ENCODE assay signal across 10 cellular contexts in genomic region chr11:67293090-67293489, GRCh38. TPM values are rescaled to one million over a fixed set of nuclear protein-coding genes. Genes with fewer than 3 reads are reported as not detected.
A peak's percentile ranks its signal among the peaks of the same experiment; 100 is the strongest.
DNase-seq lines count a peak whose midpoint lies in the region; ATAC-seq and TF ChIP-seq lines count a peak whose summit lies in the region.
"Had no signal": no experiment of that assay in that cellular context is flagged by ENCODE, and none has a peak within 500 bp of the region (broad histone marks: within the 10 kb centered on the region; RNA-seq: fewer than 3 reads in every experiment).

No MANE protein-coding gene starts in this region.

- no peaks in the 10 kb centered on the region for H4K20me1 ChIP-seq in mammary epithelial cell (ENCODE audit: insufficient read depth, low read length)

- CTCF ChIA-PET in mammary epithelial cell (lab: Charles Lee; ENCODE audit: low non-redundant PET): interaction anchor here (0.6 kb wide), 1 partner anchor 10 kb away, joined by 4 read pairs; no protein-coding TSS in a partner anchor

- H2AFZ ChIP-seq in mammary epithelial cell (ENCODE audit: low read depth, low read length): no peak overlapping the region

- 9% methylated on average over 3 of the region's 3 CpGs for WGBS in mammary epithelial cell (ENCODE audit: low coverage, missing lambda C conversion rate)

- H3K27me3 ChIP-seq in mammary epithelial cell (ENCODE audit: insufficient read depth, low read length): no peaks in the 10 kb centered on the region

- peaks cover 2 to 3% of the 10 kb centered on the region in 2 donors for H3K9me3 Mint-ChIP-seq in natural killer cell

- no peaks in the 10 kb centered on the region for H3K27me3 Mint-ChIP-seq in natural killer cell (ENCODE audit: low read depth in 2 of 2)

- BruUV-seq in mammary epithelial cell (replicated peaks; lab: Mats Ljungman, UMichigan): no TSS peak

- peaks cover 17% of the 10 kb centered on the region for H3K36me3 Mint-ChIP-seq in natural killer cell

- dilution Hi-C loops in mammary epithelial cell (cut with HindIII; ENCODE audit: low sequenced_read_pairs): no loop called here

- H3K4me3 Mint-ChIP-seq in natural killer cell: peak overlapping the region; percentile 80

- DNase-seq in DMS 273 (lab: John Stamatoyannopoulos, UW; ENCODE audit: unreplicated experiment) (peak; percentile 18), DMS 273 treated with DMSO at 0.1 percent for 48 hours (lab: John Stamatoyannopoulos, UW) (no peak), NB4 (ENCODE audit: low read depth) (no peak), mammary epithelial cell (peak; percentile 93), natural killer cell (no peak), NCI-H1092 treated with DMSO at 0.1 percent for 48 hours (lab: John Stamatoyannopoulos, UW) (no peak)
- DNase-seq: head of caudate nucleus had no signal

- intact Hi-C loops in mammary epithelial cell (cut with micrococcal nuclease) (loop anchor here (1.0 kb wide), 1 partner anchor 24 kb away; no protein-coding TSS in a partner anchor), natural killer cell (cut with micrococcal nuclease) (no loop called here)

- peak overlapping the region; percentile 18 for H3K4me2 ChIP-seq in mammary epithelial cell (ENCODE audit: insufficient read depth, low read depth, low read length)

- no peak overlapping the region for H3K9ac ChIP-seq in mammary epithelial cell (ENCODE audit: insufficient read depth, low read length)

- TF ChIP-seq CTCF in NB4 (IDR thresholded peaks at IDR 0.05; ENCODE audit: low read depth, low read length) (no peak), mammary epithelial cell (conservative IDR thresholded peaks at IDR 0.05 in 1 of 2, IDR thresholded peaks at IDR 0.05 in 1 of 2; ENCODE audit: extremely low read depth in 1 of 2, insufficient read depth in 1 of 2, low read depth in 1 of 2, low read length in 2 of 2) (no peak), natural killer cell (IDR thresholded peaks at IDR 0.05) (no peak)

- peak overlapping the region; percentile 77 for H3K27ac ChIP-seq in mammary epithelial cell (ENCODE audit: insufficient read depth, low read depth, low read length)
- H3K27ac ChIP-seq: 22Rv1 had no signal

- H3K4me3 ChIP-seq in NB4 (ENCODE audit: low read depth, low read length) (peak overlapping the region; percentile 91), mammary epithelial cell (replicated peaks in 1 of 3; ENCODE audit: insufficient read depth in 1 of 3, low read depth in 2 of 3, low read length in 3 of 3) (no peak overlapping the region)

- no peak for TF ChIP-seq POLR2A in NB4 (IDR thresholded peaks at IDR 0.05; ENCODE audit: extremely low read depth, insufficient read length)

- no peak for ATAC-seq in natural killer cell
- no peak for ATAC-seq in GM18498 (IDR thresholded peaks at IDR 0.05; ENCODE audit: unreplicated experiment)
- ATAC-seq in HG03571 (IDR thresholded peaks at IDR 0.05; ENCODE audit: unreplicated experiment): no peak

- peak overlapping the region; percentile 80 to 83 for H3K27ac Mint-ChIP-seq in natural killer cell

- in situ Hi-C loops in mammary epithelial cell (cut with MboI; ENCODE audit: low sequenced_read_pairs in 2 of 2): no loop called here

- peaks cover 63% of the 10 kb centered on the region for H3K79me2 ChIP-seq in mammary epithelial cell (ENCODE audit: insufficient read depth, low read length)

- H3K4me1 ChIP-seq in mammary epithelial cell (ENCODE audit: insufficient read depth, low read length): peaks cover 32% of the 10 kb centered on the region

- H3K9me3 ChIP-seq in mammary epithelial cell (replicated peaks; ENCODE audit: insufficient read depth, low read length): peaks cover 11% of the 10 kb centered on the region

- H3K36me3 ChIP-seq in mammary epithelial cell (ENCODE audit: insufficient read depth, low read length): peaks cover 6% of the 10 kb centered on the region

- peaks cover 33 to 37% of the 10 kb centered on the region in 2 donors for H3K4me1 Mint-ChIP-seq in natural killer cell

RNA-seq across cellular contexts. Expression of gene ANKRD13D, which starts 4.0 kb away (rescaled TPM):
- 10 to 100 TPM; 25.7 to 56.7 TPM for total RNA-seq in mammary epithelial cell
- polyA plus RNA-seq in mammary epithelial cell: 29.0 TPM
- 34.7 TPM for polyA minus RNA-seq in mammary epithelial cell
- total RNA-seq in natural killer cell: 100 to 1,000 TPM; 212 to 316 (median 231) TPM

RNA-seq across cellular contexts. Expression of gene SSH3, which starts 10.2 kb away (rescaled TPM):
- total RNA-seq in mammary epithelial cell: 10 to 100 TPM; 47.0 to 86.9 TPM
- polyA plus RNA-seq in mammary epithelial cell: 34.8 TPM
- polyA minus RNA-seq in mammary epithelial cell: 21.2 TPM
- total RNA-seq in natural killer cell: 10 to 100 TPM; 34.3 to 42.7 (median 38.1) TPM

RNA-seq across cellular contexts. Expression of gene GRK2, which starts 26.8 kb away (rescaled TPM):
- total RNA-seq in mammary epithelial cell (10 to 100 TPM; 31.7 to 55.4 TPM), natural killer cell (100 to 1,000 TPM; 390 to 482 (median 441) TPM)
- polyA plus RNA-seq in mammary epithelial cell: 37.8 TPM
- 81.3 TPM for polyA minus RNA-seq in mammary epithelial cell

Comparison
In these comparisons a context has a peak if more than half of its experiments do, and no peak if none do; other contexts are left out.
1. DNase-seq: peak in DMS 273 (single experiment) and mammary epithelial cell (single experiment); none in DMS 273 treated with DMSO at 0.1 percent for 48 hours (single experiment), NB4 (single experiment), natural killer cell (single experiment) and NCI-H1092 treated with DMSO at 0.1 percent for 48 hours (single experiment).
2. RNA of gene GRK2, which starts 26.8 kb away (total RNA-seq): 390 to 482 TPM in natural killer cell; 31.7 to 55.4 TPM in mammary epithelial cell; every median in the first group is over 4 times any median in the second.